11 cellular contexts compared by ENCODE assay signal in the genomic region with DNA sequence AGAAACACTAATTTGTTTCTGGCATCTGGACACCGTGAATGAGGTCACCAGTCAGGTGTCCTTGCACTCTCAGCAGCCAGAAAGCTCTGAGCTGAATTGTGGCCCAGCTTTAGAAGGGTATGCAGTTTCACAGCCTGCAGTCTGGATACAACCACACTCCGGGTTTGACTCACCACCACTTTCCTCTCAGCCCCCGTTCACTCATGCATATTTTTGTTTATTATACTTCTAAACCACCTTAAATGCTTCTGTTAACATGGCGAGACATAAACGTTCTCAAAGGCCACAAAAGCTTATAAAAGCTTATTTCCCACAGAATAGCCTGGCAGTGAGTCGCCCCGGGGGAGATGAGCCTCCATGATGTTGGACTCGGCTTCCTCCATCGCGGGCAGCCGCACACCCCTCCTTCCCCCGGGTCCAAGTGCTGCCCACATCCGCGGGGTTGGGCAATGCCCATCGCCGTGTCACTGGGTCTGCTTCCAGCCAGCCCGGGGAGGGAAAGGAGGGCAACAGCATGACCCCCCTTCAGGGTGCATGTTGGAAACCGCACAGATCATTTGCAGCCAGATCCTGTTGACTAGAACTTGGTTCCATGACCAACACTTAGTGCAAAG. TPM values are rescaled to one million over a fixed set of nuclear protein-coding genes. Genes with fewer than 3 reads are reported as not detected.
DNase-seq lines count a peak whose midpoint lies in the region; ATAC-seq and TF ChIP-seq lines count a peak whose summit lies in the region.
"Had no signal": no experiment of that assay in that cellular context is flagged by ENCODE, and none has a peak within 500 bp of the region (broad histone marks: within the 10 kb centered on the region; RNA-seq: fewer than 3 reads in every experiment).

No MANE protein-coding gene starts in this region.

- no peaks in the 10 kb centered on the region for H3K27me3 ChIP-seq in tibial nerve

- peak; percentile 19 for DNase-seq in D341Med (ENCODE audit: low spot score)
- DNase-seq in chondrocyte (ENCODE audit: low spot score) = no peak
- peak; percentile 82 for DNase-seq in myocyte (ENCODE audit: low read depth)
- no peak for DNase-seq in CD1c-positive myeloid dendritic cell (ENCODE audit: extremely low spot score)
- DNase-seq in stimulated activated CD8-positive, alpha-beta memory T cell treated with anti-CD3 and anti-CD28 coated beads, Interleukin-4, amount 100 ng/mL, for 48 hours = no peak
- no peak for DNase-seq in tibial nerve (ENCODE audit: low spot score in 2 of 2)
- no peak for DNase-seq in HUDEP-2 (lab: John Stamatoyannopoulos, UW; ENCODE audit: unreplicated experiment in 76 of 76)
- DNase-seq: activated naive CD8-positive, alpha-beta T cell treated with anti-CD3 and anti-CD28 coated beads, Interleukin-2, amount 50 U/mL, for 24 hours; MV-4-11; PC-3 had no signal

- TF ChIP-seq CTCF in chondrocyte (IDR thresholded peaks at IDR 0.05) (no peak), tibial nerve (IDR thresholded peaks at IDR 0.05) (no peak)

- H3K9me3 ChIP-seq in tibial nerve = peaks cover 0 to 19% (median 0%) of the 10 kb centered on the region in 4 donors

- H3K4me1 Mint-ChIP-seq in chondrocyte (ENCODE audit: low read depth) = peaks cover 28% of the 10 kb centered on the region
- H3K4me1 Mint-ChIP-seq: activated naive CD8-positive, alpha-beta T cell treated with anti-CD3 and anti-CD28 coated beads, Interleukin-2, amount 50 U/mL, for 24 hours had no signal

- peaks cover 11% of the 10 kb centered on the region for H3K9me3 Mint-ChIP-seq in chondrocyte (ENCODE audit: low read depth)

- no peak for TF ChIP-seq EP300 in tibial nerve (IDR thresholded peaks at IDR 0.05)

- TF ChIP-seq POLR2A in tibial nerve (IDR thresholded peaks at IDR 0.05) = no peak

- no peak overlapping the region for H3K4me3 ChIP-seq in tibial nerve

- no peaks in the 10 kb centered on the region for H3K27me3 Mint-ChIP-seq in chondrocyte (ENCODE audit: low read depth)
- H3K27me3 Mint-ChIP-seq: activated naive CD8-positive, alpha-beta T cell treated with anti-CD3 and anti-CD28 coated beads, Interleukin-2, amount 50 U/mL, for 24 hours had no signal

- peaks cover 0 to 13% (median 0%) of the 10 kb centered on the region in 4 donors for H3K4me1 ChIP-seq in tibial nerve

- H3K4me3 Mint-ChIP-seq in chondrocyte (ENCODE audit: unreplicated experiment) = no peak overlapping the region
- H3K4me3 Mint-ChIP-seq: activated naive CD8-positive, alpha-beta T cell treated with anti-CD3 and anti-CD28 coated beads, Interleukin-2, amount 50 U/mL, for 24 hours had no signal

- peak overlapping the region; percentile 13 for H3K27ac Mint-ChIP-seq in chondrocyte (ENCODE audit: unreplicated experiment)
- H3K27ac Mint-ChIP-seq: activated naive CD8-positive, alpha-beta T cell treated with anti-CD3 and anti-CD28 coated beads, Interleukin-2, amount 50 U/mL, for 24 hours had no signal

- 72 to 80% methylated on average over 18 of the region's 18 CpGs for WGBS in tibial nerve, 2 donors

- peak; percentile 94 for ATAC-seq in HG03442 (IDR thresholded peaks at IDR 0.05; ENCODE audit: unreplicated experiment)
- ATAC-seq: activated naive CD8-positive, alpha-beta T cell treated with anti-CD3 and anti-CD28 coated beads, Interleukin-2, amount 50 U/mL, for 24 hours; PC-3 had no signal

- peaks cover 0 to 8% (median 0%) of the 10 kb centered on the region in 3 donors for H3K36me3 ChIP-seq in tibial nerve

- peaks cover under 1% of the 10 kb centered on the region for H3K36me3 Mint-ChIP-seq in chondrocyte (ENCODE audit: low read depth)

- H3K27ac ChIP-seq in tibial nerve = no peak overlapping the region

RNA-seq across cellular contexts. Expression of gene SLC41A3, which starts 16.9 kb away (rescaled TPM):
- total RNA-seq in chondrocyte (38.5 to 51.9 TPM (median 43.2 TPM) in 3 replicates), myocyte (99.1 and 133 TPM in 2 replicates), tibial nerve (10 to 100 TPM; 36.1 to 54.8 (median 46.3) TPM)
- polyA plus RNA-seq in myocyte (2012) = 44.2 TPM

Comparison
In these comparisons a context has a peak if more than half of its experiments do, and no peak if none do; other contexts are left out.
1. DNase-seq: peak in D341Med (single experiment) and myocyte (single experiment); none in chondrocyte (single experiment), CD1c-positive myeloid dendritic cell (single experiment), stimulated activated CD8-positive, alpha-beta memory T cell treated with anti-CD3 and anti-CD28 coated beads, Interleukin-4, amount 100 ng/mL, for 48 hours (single experiment), tibial nerve (0 of 2) and HUDEP-2 (0 of 76).